In the genomic region with DNA sequence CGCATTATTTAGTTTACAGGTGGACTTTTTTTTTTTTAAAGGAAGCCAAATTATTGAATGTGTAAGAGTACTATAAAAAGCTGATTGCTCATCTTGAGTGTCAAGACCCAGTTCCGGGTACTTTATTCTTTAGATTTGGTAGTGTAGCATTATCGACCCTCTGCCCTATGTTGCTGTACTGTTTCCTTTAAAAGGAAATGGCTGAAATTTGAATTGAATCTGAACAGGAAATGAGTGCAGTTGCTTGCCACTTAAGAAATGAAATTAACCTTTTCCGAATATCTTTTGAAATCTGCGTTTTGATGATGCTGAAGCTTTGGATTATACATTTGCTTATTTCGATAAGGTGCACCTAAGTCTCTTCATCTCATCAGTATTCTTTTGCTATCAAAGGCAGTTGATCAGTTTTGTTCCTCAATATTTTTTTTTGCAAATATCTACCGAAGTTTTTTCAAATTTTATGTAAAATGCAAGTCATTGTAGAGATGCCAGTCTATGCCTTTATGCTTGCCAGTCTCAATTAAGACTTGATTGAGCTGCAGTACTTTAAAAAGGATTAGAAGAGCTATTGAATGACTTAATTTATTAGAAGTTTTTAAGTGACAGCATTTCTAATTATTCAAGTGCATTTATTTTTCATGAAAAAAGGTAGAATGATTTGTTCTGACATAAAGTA, we compare ENCODE assay signal across 8 cellular contexts. TPM values are rescaled to one million over a fixed set of nuclear protein-coding genes. Genes with fewer than 3 reads are reported as not detected.
A peak's percentile ranks its signal among the peaks of the same experiment; 100 is the strongest.
DNase-seq lines count a peak whose midpoint lies in the region; ATAC-seq and TF ChIP-seq lines count a peak whose summit lies in the region.

No MANE protein-coding gene starts in this region.

- H3K18ac ChIP-seq in IMR-90 (ENCODE audit: low read depth, low read length), result no peak overlapping the region

- H3K9me3 ChIP-seq in IMR-90 (ENCODE audit: control insufficient read depth, insufficient read depth, low read length), result no peaks in the 10 kb centered on the region
- H3K9me3 ChIP-seq in body of pancreas, result no peaks in the 10 kb centered on the region
- no peaks in the 10 kb centered on the region for H3K9me3 ChIP-seq in mononuclear cell (ENCODE audit: low read depth, low read length)

- peak overlapping the region; percentile 89 for H3K23ac ChIP-seq in IMR-90 (ENCODE audit: low read depth, low read length)

- H3K27me3 ChIP-seq in IMR-90 (ENCODE audit: control insufficient read depth, insufficient read depth, low read length) (no peaks in the 10 kb centered on the region), body of pancreas (no peaks in the 10 kb centered on the region), mononuclear cell (ENCODE audit: insufficient read depth, low read length) (no peaks in the 10 kb centered on the region)

- H3K4me1 ChIP-seq in IMR-90 (ENCODE audit: control insufficient read depth, insufficient read depth, low read length) (no peaks in the 10 kb centered on the region; the same call in 1 of the 2 replicates), body of pancreas (peaks cover 39% of the 10 kb centered on the region), mononuclear cell (ENCODE audit: insufficient read depth, low read length) (peaks cover 63% of the 10 kb centered on the region)

- H3K14ac ChIP-seq in IMR-90 (replicated peaks; ENCODE audit: low read depth, low read length), result peak overlapping the region; percentile 88; the same call in 1 of the 2 replicates

- H4K8ac ChIP-seq in IMR-90 (ENCODE audit: low read depth in 2 of 2, low read length in 2 of 2), result peak overlapping the region; percentile 87 to 88; a peak in 3 of 4 replicates

- dilution Hi-C loops in IMR-90 (cut with HindIII; ENCODE audit: low sequenced_read_pairs, unreplicated experiment), result no loop called here

- no peak for TF ChIP-seq RAD21 in IMR-90 (IDR thresholded peaks at IDR 0.05; ENCODE audit: low read length)

- H3K4me3 ChIP-seq in IMR-90 (ENCODE audit: insufficient read depth, low read depth, low read length) (peak overlapping the region; percentile 86), body of pancreas (peak overlapping the region in 1 of 2 donors; percentile 97), mononuclear cell (ENCODE audit: low read length) (peak overlapping the region; percentile 79)

- H3K9me1 ChIP-seq in IMR-90 (ENCODE audit: insufficient read depth, low read length), result no peaks in the 10 kb centered on the region

- peak overlapping the region; percentile 90 for H3K56ac ChIP-seq in IMR-90 (ENCODE audit: extremely low read depth, insufficient read depth, low read length)

- peaks cover 7 to 26% of the 10 kb centered on the region in 2 experiments; a peak in 3 of 4 replicates for H3K79me1 ChIP-seq in IMR-90 (ENCODE audit: low read depth in 1 of 2, low read length in 2 of 2)

- no peak overlapping the region for H2BK20ac ChIP-seq in IMR-90 (ENCODE audit: low read depth, low read length)

- H2AK5ac ChIP-seq in IMR-90 (ENCODE audit: low read depth, low read length), result no peak overlapping the region

- H3K4me2 ChIP-seq in IMR-90 (ENCODE audit: low read depth, low read length), result peak overlapping the region; percentile 98

- TF ChIP-seq CTCF in IMR-90 (conservative IDR thresholded peaks at IDR 0.05; ENCODE audit: low read depth, low read length), result no peak
- no peak for TF ChIP-seq CTCF in body of pancreas (IDR thresholded peaks at IDR 0.05)

- H4K91ac ChIP-seq in IMR-90 (ENCODE audit: insufficient read depth, low read depth, low read length), result no peak overlapping the region

- CTCF ChIA-PET in IMR-90 (lab: Yijun Ruan, JAX), result no interaction called here

- TSS peak; percentile 50 for BruUV-seq in IMR-90 (replicated peaks; lab: Mats Ljungman, UMichigan)

- no peak overlapping the region; the same call in 1 of the 2 replicates for H3K4ac ChIP-seq in IMR-90 (ENCODE audit: low read depth, low read length)

- POLR2A ChIA-PET in IMR-90 (lab: Charles Lee; ENCODE audit: unreplicated experiment), result no interaction called here

- DNase-seq in ACHN (peak; percentile 14), IMR-90 (no peak), body of pancreas (no peak), amniotic stem cell (lab: John Stamatoyannopoulos, UW) (no peak)

- H3K27ac ChIP-seq in IMR-90 (ENCODE audit: insufficient read depth, low read length), result peak overlapping the region; percentile 96; the same call in 1 of the 2 replicates
- H3K27ac ChIP-seq in body of pancreas, result peak overlapping the region in 3 of 4 donors; percentile 95 to 100 (median 100)

- in situ Hi-C loops in ACHN (cut with HindIII; ENCODE audit: low pct_ligation_motif_present, low pct_unique_long_range_greater_than_20kb, low sequenced_read_pairs), result no loop called here
- in situ Hi-C loops in IMR-90 (cut with MboI; ENCODE audit: low sequenced_read_pairs), result no loop called here

- no peak overlapping the region for H2BK15ac ChIP-seq in IMR-90 (ENCODE audit: low read depth, low read length)

- WGBS in IMR-90 (ENCODE audit: extremely low coverage in 2 of 2, insufficient read length in 1 of 2), 2 experiments, result no CpG with 5 or more reads among the region's 7 CpGs
- WGBS in body of pancreas, 2 donors, result 6% methylated on average over 7 of the region's 7 CpGs

- H3K9ac ChIP-seq in IMR-90 (ENCODE audit: low read depth, low read length), result peak overlapping the region; percentile 97

- H2BK5ac ChIP-seq in IMR-90 (ENCODE audit: low read depth, low read length, poor library complexity, severe bottlenecking), result peak overlapping the region; percentile 89

- H4K5ac ChIP-seq in IMR-90 (ENCODE audit: low read depth, low read length), result peak overlapping the region; percentile 74; the same call in 1 of the 2 replicates

- H3K36me3 ChIP-seq in IMR-90 (ENCODE audit: control insufficient read depth, insufficient read depth, low read length) (peaks cover 7% of the 10 kb centered on the region), body of pancreas (replicated peaks in 1 of 2; ENCODE audit: insufficient read depth in 1 of 2, low read depth in 2 of 2) (no peaks in the 10 kb centered on the region)

- no peak overlapping the region for H2AK9ac ChIP-seq in IMR-90 (replicated peaks; ENCODE audit: low read depth, low read length, poor library complexity)

- no peak overlapping the region for H2BK120ac ChIP-seq in IMR-90 (ENCODE audit: low read depth, low read length)

- ATAC-seq in IMR-90 (ENCODE audit: low read depth), result no peak
- ATAC-seq in body of pancreas, result no peak
- ATAC-seq in HG02610 (IDR thresholded peaks at IDR 0.05; ENCODE audit: unreplicated experiment), result no peak
- ATAC-seq in HG02588 (IDR thresholded peaks at IDR 0.05; ENCODE audit: unreplicated experiment), result no peak
- ATAC-seq in HG03571 (IDR thresholded peaks at IDR 0.05; ENCODE audit: unreplicated experiment), result no peak

- intact Hi-C loops in IMR-90 (cut with micrococcal nuclease), result loop anchor here (2.0 kb wide), 1 partner anchor 14 kb away; no protein-coding TSS in a partner anchor
- intact Hi-C loops in body of pancreas (cut with DNase I), result loop anchor here (10.0 kb wide), 1 partner anchor 48 kb away; the partner anchor contains the start of gene DHRS11

- no peak overlapping the region for H2AFZ ChIP-seq in IMR-90 (replicated peaks; ENCODE audit: low read length, poor library complexity)

- TF ChIP-seq POLR2A in IMR-90 (IDR thresholded peaks at IDR 0.05; ENCODE audit: low read depth, low read length), result no peak
- no peak for TF ChIP-seq POLR2A in body of pancreas (IDR thresholded peaks at IDR 0.05)

- H4K20me1 ChIP-seq in IMR-90 (ENCODE audit: insufficient read depth, low read length), result peaks cover 61% of the 10 kb centered on the region

TF ChIP-seq in IMR-90, 13 proteins besides CTCF, POLR2A, EP300 and RAD21 (continues in another document):
- TF ChIP-seq MAFK (IDR thresholded peaks at IDR 0.05; ENCODE audit: low read depth, low read length), result no peak
- TF ChIP-seq, protein P1, sequence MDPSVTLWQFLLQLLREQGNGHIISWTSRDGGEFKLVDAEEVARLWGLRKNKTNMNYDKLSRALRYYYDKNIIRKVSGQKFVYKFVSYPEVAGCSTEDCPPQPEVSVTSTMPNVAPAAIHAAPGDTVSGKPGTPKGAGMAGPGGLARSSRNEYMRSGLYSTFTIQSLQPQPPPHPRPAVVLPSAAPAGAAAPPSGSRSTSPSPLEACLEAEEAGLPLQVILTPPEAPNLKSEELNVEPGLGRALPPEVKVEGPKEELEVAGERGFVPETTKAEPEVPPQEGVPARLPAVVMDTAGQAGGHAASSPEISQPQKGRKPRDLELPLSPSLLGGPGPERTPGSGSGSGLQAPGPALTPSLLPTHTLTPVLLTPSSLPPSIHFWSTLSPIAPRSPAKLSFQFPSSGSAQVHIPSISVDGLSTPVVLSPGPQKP (IDR thresholded peaks at IDR 0.05; ENCODE audit: borderline replicate concordance, low read depth, low read length), result no peak
- TF ChIP-seq RFX5 (IDR thresholded peaks at IDR 0.05; ENCODE audit: low read depth, low read length), result no peak
- peak; percentile 66 for TF ChIP-seq NFE2L2 (IDR thresholded peaks at IDR 0.05; ENCODE audit: low read depth, low read length)

RNA-seq across cellular contexts. Expression of gene GGNBP2, which starts 1.8 kb away (rescaled TPM):
- total RNA-seq in IMR-90 (2012; rRNA removed) (40.7 and 44.2 TPM in 2 replicates), body of pancreas (10 to 100 TPM; 36.3 to 43.8 TPM), mononuclear cell (177 TPM)
- 47.7 and 56.2 TPM in 2 replicates for polyA plus RNA-seq in IMR-90 (2012; rRNA removed)
- 44.9 and 50.5 TPM in 2 replicates for polyA plus RNA-seq in IMR-90 (2012; cell fraction: cytosol; rRNA removed)
- 88.1 and 211 TPM in 2 replicates for polyA plus RNA-seq in IMR-90 (2012; cell fraction: nucleus; rRNA removed; ENCODE audit: low replicate concordance)

RNA-seq across cellular contexts. Expression of gene PIGW, which starts 11.8 kb away (rescaled TPM):
- total RNA-seq in IMR-90 (2012; rRNA removed) (4.5 and 6.1 TPM in 2 replicates), body of pancreas (1 to 10 TPM; 2.6 TPM), mononuclear cell (2.6 TPM)
- polyA plus RNA-seq in IMR-90 (2012; rRNA removed), result 4.8 and 5.5 TPM in 2 replicates
- polyA plus RNA-seq in IMR-90 (2012; cell fraction: cytosol; rRNA removed), result 1.9 and 4.3 TPM in 2 replicates
- polyA plus RNA-seq in IMR-90 (2012; cell fraction: nucleus; rRNA removed; ENCODE audit: low replicate concordance), result 0.91 and 3.3 TPM in 2 replicates

RNA-seq across cellular contexts. Expression of gene MYO19, which starts 11.9 kb away (rescaled TPM):
- total RNA-seq in IMR-90 (2012; rRNA removed) (32.5 and 35.8 TPM in 2 replicates), body of pancreas (10 to 100 TPM; 37.4 to 78.1 TPM), mononuclear cell (36.8 TPM)
- 52.3 and 55.6 TPM in 2 replicates for polyA plus RNA-seq in IMR-90 (2012; rRNA removed)
- polyA plus RNA-seq in IMR-90 (2012; cell fraction: cytosol; rRNA removed), result 19.5 and 22.6 TPM in 2 replicates
- 235 and 300 TPM in 2 replicates for polyA plus RNA-seq in IMR-90 (2012; cell fraction: nucleus; rRNA removed; ENCODE audit: low replicate concordance)

RNA-seq across cellular contexts. Expression of gene DHRS11, which starts 45.1 kb away (rescaled TPM):
- total RNA-seq in IMR-90 (2012; rRNA removed) (4.7 and 7.0 TPM in 2 replicates), body of pancreas (10 to 100 TPM in 1 of 2 donors, 1 to 10 TPM in 1; 7.0 to 16.5 TPM), mononuclear cell (1.8 TPM)
- 14.5 and 14.6 TPM in 2 replicates for polyA plus RNA-seq in IMR-90 (2012; rRNA removed)
- 9.2 and 13.0 TPM in 2 replicates for polyA plus RNA-seq in IMR-90 (2012; cell fraction: cytosol; rRNA removed)
- 33.5 and 35.9 TPM in 2 replicates for polyA plus RNA-seq in IMR-90 (2012; cell fraction: nucleus; rRNA removed; ENCODE audit: low replicate concordance)

RNA-seq across cellular contexts. Expression of gene MRM1, which starts 54.8 kb away (rescaled TPM):
- total RNA-seq in IMR-90 (2012; rRNA removed) (2.2 TPM in 2 replicates), body of pancreas (1 to 10 TPM; 7.3 to 7.9 TPM), mononuclear cell (1.5 TPM)
- polyA plus RNA-seq in IMR-90 (2012; rRNA removed), result 4.3 and 5.3 TPM in 2 replicates
- polyA plus RNA-seq in IMR-90 (2012; cell fraction: cytosol; rRNA removed), result 3.0 and 5.1 TPM in 2 replicates
- polyA plus RNA-seq in IMR-90 (2012; cell fraction: nucleus; rRNA removed; ENCODE audit: low replicate concordance), result 3.7 and 8.0 TPM in 2 replicates
